In the genomic region with DNA sequence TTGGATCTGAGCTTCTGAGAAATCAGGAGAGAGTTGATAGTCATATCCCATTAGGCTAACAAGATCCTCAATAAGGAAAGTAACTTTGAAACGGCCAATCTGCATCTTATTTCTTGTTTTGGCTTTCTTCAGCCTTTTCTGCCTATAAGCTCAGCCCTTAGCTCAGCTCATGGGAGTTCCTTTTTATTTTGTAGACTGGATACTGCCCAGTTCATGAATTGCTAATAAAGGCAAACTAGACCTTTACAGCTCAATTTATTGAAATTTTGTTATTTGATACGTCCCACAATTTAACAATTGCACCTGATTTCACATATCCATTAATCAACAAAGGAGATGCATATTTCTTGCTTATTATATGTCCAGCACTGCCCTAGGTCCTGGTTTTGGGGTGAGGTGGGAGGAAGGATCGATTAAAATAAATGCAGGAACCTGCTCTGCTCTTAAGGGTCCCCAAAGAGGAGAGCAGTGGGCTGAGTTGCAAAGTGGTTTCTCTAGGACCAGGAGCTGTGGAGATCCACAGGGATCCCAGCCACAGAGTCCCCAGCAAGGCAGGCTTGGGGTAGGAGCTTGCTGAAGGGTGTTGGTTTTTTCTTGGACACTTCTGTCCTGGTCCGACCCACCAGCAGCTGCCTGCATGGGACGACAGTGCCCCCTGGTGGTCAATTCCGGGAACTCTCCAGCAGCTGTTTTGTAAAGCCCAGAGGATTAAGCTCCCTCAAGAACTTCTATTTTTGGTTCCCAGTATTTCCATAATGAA, we compare ENCODE assay signal across 8 cellular contexts. TPM values are rescaled to one million over a fixed set of nuclear protein-coding genes. Genes with fewer than 3 reads are reported as not detected.
DNase-seq lines count a peak whose midpoint lies in the region; ATAC-seq and TF ChIP-seq lines count a peak whose summit lies in the region.

No MANE protein-coding gene starts in this region.

- H3K4me3 ChIP-seq in AG09309 (ENCODE audit: control insufficient read depth, low read depth, low read length) (no peak overlapping the region), KMS-11 (IDR thresholded peaks at IDR 0.05; ENCODE audit: insufficient read depth, low read depth, low read length) (no peak overlapping the region), fibroblast of villous mesenchyme (ENCODE audit: low read depth, low read length) (peak overlapping the region; percentile 43), neutrophil (ENCODE audit: low read depth in 1 of 2, low read length in 1 of 2) (no peak overlapping the region)

- H3K4me2 ChIP-seq in KMS-11, result no peak overlapping the region

- H3K27ac Mint-ChIP-seq in activated T-helper 1 cell treated with anti-CD3 and anti-CD28 coated beads, Interleukin-12 subunit alpha, Interleukin-12 subunit beta, Interleukin-2, Interleukin-4 antibody, amounts not matched to agents 30 ng/mL and 10 ng/mL and 1 ng/mL, durations not matched to agents 14 hours and 24 hours and 36 hours, result no peak overlapping the region

- H3K9ac ChIP-seq in KMS-11, result no peak overlapping the region

- TF ChIP-seq CTCF in AG09309 (IDR thresholded peaks at IDR 0.05; ENCODE audit: control insufficient read depth, insufficient read depth, low read depth, low read length, missing control alignments) (peak; percentile 98), KMS-11 (conservative IDR thresholded peaks at IDR 0.05; ENCODE audit: low read depth, low read length) (peak; percentile 99), fibroblast of villous mesenchyme (IDR thresholded peaks at IDR 0.05; ENCODE audit: insufficient read depth, low read depth, low read length) (peak; percentile 98), neutrophil (IDR thresholded peaks at IDR 0.05) (peak; percentile 89)

- H3K27me3 ChIP-seq in KMS-11 (ENCODE audit: insufficient read depth, low read depth) (no peaks in the 10 kb centered on the region), neutrophil (no peaks in the 10 kb centered on the region)

- H3K4me1 ChIP-seq in KMS-11 (ENCODE audit: low read depth, poor library complexity, severe bottlenecking), result peaks cover 11% of the 10 kb centered on the region
- peaks cover 0 to 4% of the 10 kb centered on the region in 2 experiments for H3K4me1 ChIP-seq in neutrophil (ENCODE audit: control insufficient read depth in 1 of 2, insufficient read depth in 1 of 2, low read depth in 1 of 2, low read length in 1 of 2)

- H3K4me3 Mint-ChIP-seq in activated T-helper 1 cell treated with anti-CD3 and anti-CD28 coated beads, Interleukin-12 subunit alpha, Interleukin-12 subunit beta, Interleukin-2, Interleukin-4 antibody, amounts not matched to agents 30 ng/mL and 10 ng/mL and 1 ng/mL, durations not matched to agents 14 hours and 24 hours and 36 hours, result no peak overlapping the region

- no peaks in the 10 kb centered on the region for H3K36me3 Mint-ChIP-seq in activated T-helper 1 cell treated with anti-CD3 and anti-CD28 coated beads, Interleukin-12 subunit alpha, Interleukin-12 subunit beta, Interleukin-2, Interleukin-4 antibody, amounts not matched to agents 30 ng/mL and 10 ng/mL and 1 ng/mL, durations not matched to agents 14 hours and 24 hours and 36 hours (ENCODE audit: low read depth)

- H3K27ac ChIP-seq in KMS-11 (no peak overlapping the region), neutrophil (no peak overlapping the region)

- DNase-seq in AG09309 (ENCODE audit: low read depth) (peak; percentile 56), RPMI7951 (ENCODE audit: low read depth) (peak; percentile 69), fibroblast of villous mesenchyme (ENCODE audit: low read depth) (peak; percentile 88), stromal cell of bone marrow (ENCODE audit: low read depth) (peak; percentile 68)
- DNase-seq in activated T-helper 1 cell treated with anti-CD3 and anti-CD28 coated beads, Interleukin-12 subunit alpha, Interleukin-12 subunit beta, Interleukin-2, Interleukin-4 antibody, amounts not matched to agents 30 ng/mL and 10 ng/mL and 1 ng/mL, durations not matched to agents 14 hours and 24 hours and 36 hours (ENCODE audit: low spot score), result peak; percentile 73

- H4K20me1 ChIP-seq in KMS-11 (ENCODE audit: insufficient read depth), result no peaks in the 10 kb centered on the region

- H3K79me2 ChIP-seq in KMS-11 (ENCODE audit: insufficient read depth, low read depth), result no peaks in the 10 kb centered on the region

- H3K9me3 ChIP-seq in neutrophil, result no peaks in the 10 kb centered on the region

- H3K27me3 Mint-ChIP-seq in activated T-helper 1 cell treated with anti-CD3 and anti-CD28 coated beads, Interleukin-12 subunit alpha, Interleukin-12 subunit beta, Interleukin-2, Interleukin-4 antibody, amounts not matched to agents 30 ng/mL and 10 ng/mL and 1 ng/mL, durations not matched to agents 14 hours and 24 hours and 36 hours (ENCODE audit: insufficient read depth), result peaks cover 1% of the 10 kb centered on the region

- H3K36me3 ChIP-seq in KMS-11 (ENCODE audit: insufficient read depth) (no peaks in the 10 kb centered on the region), neutrophil (no peaks in the 10 kb centered on the region)

- no peaks in the 10 kb centered on the region for H3K9me3 Mint-ChIP-seq in activated T-helper 1 cell treated with anti-CD3 and anti-CD28 coated beads, Interleukin-12 subunit alpha, Interleukin-12 subunit beta, Interleukin-2, Interleukin-4 antibody, amounts not matched to agents 30 ng/mL and 10 ng/mL and 1 ng/mL, durations not matched to agents 14 hours and 24 hours and 36 hours

- intact Hi-C loops in activated T-helper 1 cell treated with anti-CD3 and anti-CD28 coated beads, Interleukin-12 subunit alpha, Interleukin-12 subunit beta, Interleukin-2, Interleukin-4 antibody, amounts not matched to agents 30 ng/mL and 10 ng/mL and 1 ng/mL, durations not matched to agents 14 hours and 24 hours and 36 hours (cut with micrococcal nuclease), result loop anchor here (1.0 to 5.0 kb wide), 12 partner anchors 22 to 775 kb away; partner anchors contain the start of genes DTL, INTS7, PACC1 and PPP2R5A

- H2AFZ ChIP-seq in KMS-11 (ENCODE audit: low read depth), result no peak overlapping the region

- peaks cover 12% of the 10 kb centered on the region for H3K4me1 Mint-ChIP-seq in activated T-helper 1 cell treated with anti-CD3 and anti-CD28 coated beads, Interleukin-12 subunit alpha, Interleukin-12 subunit beta, Interleukin-2, Interleukin-4 antibody, amounts not matched to agents 30 ng/mL and 10 ng/mL and 1 ng/mL, durations not matched to agents 14 hours and 24 hours and 36 hours (ENCODE audit: low read depth)

- peak; percentile 59 for ATAC-seq in GM19025 (IDR thresholded peaks at IDR 0.05; ENCODE audit: low read depth, unreplicated experiment)

RNA-seq across cellular contexts. Expression of gene NENF, which starts 22.9 kb away (rescaled TPM):
- total RNA-seq in RPMI7951 (2014; rRNA removed; shearing (Covaris generic)), result 52.7 and 54.1 TPM in 2 replicates
- total RNA-seq in activated T-helper 1 cell treated with anti-CD3 and anti-CD28 coated beads, Interleukin-12 subunit alpha, Interleukin-12 subunit beta, Interleukin-2, Interleukin-4 antibody, amounts not matched to agents 30 ng/mL and 10 ng/mL and 1 ng/mL, durations not matched to agents 14 hours and 24 hours and 36 hours, result 29.7 and 32.5 TPM in 2 replicates
- 26.8 and 36.7 TPM in 2 replicates for total RNA-seq in fibroblast of villous mesenchyme

RNA-seq across cellular contexts. Expression of gene PACC1, which starts 40.9 kb away (rescaled TPM):
- 8.1 and 10.0 TPM in 2 replicates for total RNA-seq in RPMI7951 (2014; rRNA removed; shearing (Covaris generic))
- total RNA-seq in activated T-helper 1 cell treated with anti-CD3 and anti-CD28 coated beads, Interleukin-12 subunit alpha, Interleukin-12 subunit beta, Interleukin-2, Interleukin-4 antibody, amounts not matched to agents 30 ng/mL and 10 ng/mL and 1 ng/mL, durations not matched to agents 14 hours and 24 hours and 36 hours, result 17.6 and 19.8 TPM in 2 replicates
- 8.1 and 11.2 TPM in 2 replicates for total RNA-seq in fibroblast of villous mesenchyme
